8 cellular contexts compared by ENCODE assay signal in genomic region chr13:99380921-99381645, GRCh38.
DNase-seq lines count a peak whose midpoint lies in the region; ATAC-seq lines count a peak whose summit lies in the region.

No MANE protein-coding gene starts in this region.

- H3K4me1 Mint-ChIP-seq in activated T-helper 1 cell treated with anti-CD3 and anti-CD28 coated beads, Interleukin-12 subunit alpha, Interleukin-12 subunit beta, Interleukin-2, Interleukin-4 antibody, amounts not matched to agents 30 ng/mL and 10 ng/mL and 1 ng/mL, durations not matched to agents 14 hours and 24 hours and 36 hours (ENCODE audit: low read depth), result peaks cover 60% of the 10 kb centered on the region

- peak overlapping the region; percentile 65 for H3K4me3 Mint-ChIP-seq in activated T-helper 1 cell treated with anti-CD3 and anti-CD28 coated beads, Interleukin-12 subunit alpha, Interleukin-12 subunit beta, Interleukin-2, Interleukin-4 antibody, amounts not matched to agents 30 ng/mL and 10 ng/mL and 1 ng/mL, durations not matched to agents 14 hours and 24 hours and 36 hours

- H3K36me3 Mint-ChIP-seq in activated T-helper 1 cell treated with anti-CD3 and anti-CD28 coated beads, Interleukin-12 subunit alpha, Interleukin-12 subunit beta, Interleukin-2, Interleukin-4 antibody, amounts not matched to agents 30 ng/mL and 10 ng/mL and 1 ng/mL, durations not matched to agents 14 hours and 24 hours and 36 hours (ENCODE audit: low read depth), result peaks cover 41% of the 10 kb centered on the region

- ATAC-seq in GM18861 (IDR thresholded peaks at IDR 0.05; ENCODE audit: unreplicated experiment), result peak; percentile 45
- peak; percentile 55 for ATAC-seq in HG03045 (IDR thresholded peaks at IDR 0.05; ENCODE audit: unreplicated experiment)

- H3K9me3 Mint-ChIP-seq in activated T-helper 1 cell treated with anti-CD3 and anti-CD28 coated beads, Interleukin-12 subunit alpha, Interleukin-12 subunit beta, Interleukin-2, Interleukin-4 antibody, amounts not matched to agents 30 ng/mL and 10 ng/mL and 1 ng/mL, durations not matched to agents 14 hours and 24 hours and 36 hours, result no peaks in the 10 kb centered on the region

- intact Hi-C loops in activated T-helper 1 cell treated with anti-CD3 and anti-CD28 coated beads, Interleukin-12 subunit alpha, Interleukin-12 subunit beta, Interleukin-2, Interleukin-4 antibody, amounts not matched to agents 30 ng/mL and 10 ng/mL and 1 ng/mL, durations not matched to agents 14 hours and 24 hours and 36 hours (cut with micrococcal nuclease), result loop anchor here (1.0 to 5.0 kb wide), 8 partner anchors 9 to 226 kb away; partner anchors contain the start of gene CLYBL

- peak; percentile 59 for DNase-seq in activated T-helper 1 cell treated with anti-CD3 and anti-CD28 coated beads, Interleukin-12 subunit alpha, Interleukin-12 subunit beta, Interleukin-2, Interleukin-4 antibody, amounts not matched to agents 30 ng/mL and 10 ng/mL and 1 ng/mL, durations not matched to agents 14 hours and 24 hours and 36 hours (ENCODE audit: low spot score)
- peak; percentile 56 for DNase-seq in stimulated activated CD4-positive, alpha-beta T cell treated with anti-CD3 and anti-CD28 coated beads, Interleukin-12 subunit alpha, Interleukin-12 subunit beta, amount 100 ng/mL, for 4 hours
- DNase-seq in NCI-H2227 (lab: John Stamatoyannopoulos, UW; ENCODE audit: unreplicated experiment) (no peak), NCI-H2107 treated with DMSO at 0.1 percent for 48 hours (lab: John Stamatoyannopoulos, UW; ENCODE audit: unreplicated experiment) (no peak), SKM-1 treated with dmso at 0.1 percent for 144 hours (lab: John Stamatoyannopoulos, UW; ENCODE audit: unreplicated experiment) (no peak), NCI-H510A treated with DMSO at 0.1 percent for 48 hours (lab: John Stamatoyannopoulos, UW) (no peak)

- H3K27ac Mint-ChIP-seq in activated T-helper 1 cell treated with anti-CD3 and anti-CD28 coated beads, Interleukin-12 subunit alpha, Interleukin-12 subunit beta, Interleukin-2, Interleukin-4 antibody, amounts not matched to agents 30 ng/mL and 10 ng/mL and 1 ng/mL, durations not matched to agents 14 hours and 24 hours and 36 hours, result peak overlapping the region; percentile 85

- peaks cover 2% of the 10 kb centered on the region for H3K27me3 Mint-ChIP-seq in activated T-helper 1 cell treated with anti-CD3 and anti-CD28 coated beads, Interleukin-12 subunit alpha, Interleukin-12 subunit beta, Interleukin-2, Interleukin-4 antibody, amounts not matched to agents 30 ng/mL and 10 ng/mL and 1 ng/mL, durations not matched to agents 14 hours and 24 hours and 36 hours (ENCODE audit: insufficient read depth)

Comparison
In these comparisons a context has a peak if more than half of its experiments do, and no peak if none do; other contexts are left out.
1. DNase-seq: peak in activated T-helper 1 cell treated with anti-CD3 and anti-CD28 coated beads, Interleukin-12 subunit alpha, Interleukin-12 subunit beta, Interleukin-2, Interleukin-4 antibody, amounts not matched to agents 30 ng/mL and 10 ng/mL and 1 ng/mL, durations not matched to agents 14 hours and 24 hours and 36 hours (single experiment) and stimulated activated CD4-positive, alpha-beta T cell treated with anti-CD3 and anti-CD28 coated beads, Interleukin-12 subunit alpha, Interleukin-12 subunit beta, amount 100 ng/mL, for 4 hours (single experiment); none in NCI-H2227 (single experiment), NCI-H2107 treated with DMSO at 0.1 percent for 48 hours (single experiment), SKM-1 treated with dmso at 0.1 percent for 144 hours (single experiment) and NCI-H510A treated with DMSO at 0.1 percent for 48 hours (single experiment).